Comparison of ENCODE assay signal across 20 cellular contexts in the genomic region with DNA sequence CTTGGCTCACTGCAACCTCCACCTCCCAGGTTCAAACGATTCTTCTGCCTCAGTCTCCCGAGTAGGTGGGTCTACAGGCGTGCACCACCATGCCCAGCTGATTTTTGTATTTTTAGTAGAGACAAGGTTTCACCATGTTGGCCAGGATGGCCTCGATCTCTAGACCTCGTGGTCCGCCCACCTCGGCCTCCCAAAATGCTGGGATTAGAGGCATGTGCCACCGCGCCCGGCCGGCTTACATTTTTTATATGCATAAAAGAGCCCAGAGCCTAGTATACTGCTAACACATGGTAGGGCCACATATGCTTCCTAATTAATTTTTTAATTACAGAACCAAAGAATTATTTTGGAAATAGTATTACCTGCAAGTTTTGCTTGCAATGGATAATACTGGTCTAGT.
"Had no signal": no experiment of that assay in that cellular context is flagged by ENCODE, and none has a peak within 500 bp of the region (broad histone marks: within the 10 kb centered on the region; RNA-seq: fewer than 3 reads in every experiment).

No MANE protein-coding gene starts in this region.

- H3K4me1 Mint-ChIP-seq: immature natural killer cell, mesothelial cell of epicardium had no signal

- DNase-seq: cerebellar nuclear complex; colonic mucosa; cortex of kidney; effector CD4-positive, alpha-beta T cell; effector memory CD4-positive, alpha-beta T cell; foreskin keratinocyte; hypothalamus; immature natural killer cell; islet precursor cell; left cardiac atrium; left ventricle myocardium superior; mesenchymal stem cell; mucosa of descending colon had no signal

- H3K4me1 ChIP-seq: colonic mucosa, esophagus muscularis mucosa, foreskin keratinocyte, gastroesophageal sphincter, heart left ventricle, left lung had no signal

- H3K36me3 Mint-ChIP-seq: immature natural killer cell, mesothelial cell of epicardium had no signal

- H3K9me3 ChIP-seq: colonic mucosa, esophagus muscularis mucosa, gastroesophageal sphincter, heart left ventricle, left lung had no signal

- H3K36me3 ChIP-seq: colonic mucosa, esophagus muscularis mucosa, gastroesophageal sphincter, heart left ventricle, left lung had no signal

- H3K9me3 Mint-ChIP-seq: mesothelial cell of epicardium had no signal

- H3K27ac Mint-ChIP-seq: dendritic cell treated with granulocyte-macrophage colony-stimulating factor and Interleukin-4, amounts not matched to agents 40 ng/mL and 50 ng/mL, for 4 days; immature natural killer cell; mesothelial cell of epicardium had no signal

- ATAC-seq: foreskin keratinocyte, gastroesophageal sphincter, heart left ventricle, left cardiac atrium, left lung, left ventricle myocardium superior, mucosa of descending colon had no signal

- H3K4me3 ChIP-seq: colonic mucosa, esophagus muscularis mucosa, gastroesophageal sphincter, heart left ventricle, hepatocyte, left lung, mucosa of descending colon had no signal

- H3K27ac ChIP-seq: colonic mucosa, esophagus muscularis mucosa, foreskin keratinocyte, gastroesophageal sphincter, heart left ventricle, hepatocyte, left lung had no signal

- H3K4me3 Mint-ChIP-seq: dendritic cell treated with granulocyte-macrophage colony-stimulating factor and Interleukin-4, amounts not matched to agents 40 ng/mL and 50 ng/mL, for 4 days; immature natural killer cell; mesothelial cell of epicardium had no signal

- H3K27me3 ChIP-seq: colonic mucosa, esophagus muscularis mucosa, foreskin keratinocyte, gastroesophageal sphincter, heart left ventricle, hepatocyte, left lung had no signal

- H3K27me3 Mint-ChIP-seq: dendritic cell treated with granulocyte-macrophage colony-stimulating factor and Interleukin-4, amounts not matched to agents 40 ng/mL and 50 ng/mL, for 4 days had no signal
